In genomic region chr13:52617070-52618060, GRCh38 we compare ENCODE assay signal across 8 cellular contexts. TPM values are rescaled to one million over a fixed set of nuclear protein-coding genes. Genes with fewer than 3 reads are reported as not detected.
DNase-seq lines count a peak whose midpoint lies in the region; ATAC-seq, FAIRE-seq and TF ChIP-seq lines count a peak whose summit lies in the region.

No MANE protein-coding gene starts in this region.

- H3K27ac Mint-ChIP-seq in activated B cell treated with CpG ODN at 0.5 μM for 24 hours: peak overlapping the region; percentile 96

- peak; percentile 79 for DNase-seq in AG10803 (ENCODE audit: low read depth)
- DNase-seq in NCI-H226: peak; percentile 84
- peak; percentile 78 for DNase-seq in activated B cell treated with CpG ODN at 0.5 μM for 24 hours
- peak; percentile 78 for DNase-seq in central memory CD4-positive, alpha-beta T cell
- DNase-seq in keratinocyte (ENCODE audit: low read depth, low spot score): no peak
- peak; percentile 78 to 85 (median 82) for DNase-seq in stimulated activated CD4-positive, alpha-beta T cell treated with anti-CD3 and anti-CD28 coated beads, Interleukin-12 subunit alpha, Interleukin-12 subunit beta, amount 100 ng/mL, for 48 hours (ENCODE audit: low read depth in 2 of 3, low spot score in 1 of 3)

- no peaks in the 10 kb centered on the region for H3K9me3 ChIP-seq in keratinocyte (ENCODE audit: control insufficient read depth, low read depth, low read length)

- H2AFZ ChIP-seq in keratinocyte (ENCODE audit: control insufficient read depth, low read length): peak overlapping the region; percentile 99

- intact Hi-C loops in activated B cell treated with CpG ODN at 0.5 μM for 24 hours (cut with micrococcal nuclease): loop anchor here (1.0 kb wide), 3 partner anchors 35 to 167 kb away; partner anchors contain the start of genes CKAP2, SUGT1 and VPS36

- peak overlapping the region; percentile 100 for H3K4me3 Mint-ChIP-seq in activated B cell treated with CpG ODN at 0.5 μM for 24 hours

- CTCF ChIA-PET in activated B cell treated with CpG ODN at 0.5 μM for 24 hours (lab: Charles Lee): interaction anchor here (1.1 to 1.9 kb wide), 4 partner anchors 36 to 351 kb away, joined by 3 to 17 read pairs (median 6); partner anchors contain the start of genes SUGT1 and VPS36

- peak overlapping the region; percentile 87 for H3K9ac ChIP-seq in keratinocyte (ENCODE audit: control insufficient read depth, extremely low read depth, insufficient read depth, low read length)

- H3K79me2 ChIP-seq in keratinocyte (ENCODE audit: control insufficient read depth, insufficient read depth, low read length): peaks cover 28% of the 10 kb centered on the region

- TF ChIP-seq CTCF in AG10803 (conservative IDR thresholded peaks at IDR 0.05; ENCODE audit: low read length) (no peak), activated B cell treated with CpG ODN at 0.5 μM for 24 hours (IDR thresholded peaks at IDR 0.05) (no peak), keratinocyte (optimal IDR thresholded peaks at IDR 0.05 in 1 of 3, IDR thresholded peaks at IDR 0.05 in 1 of 3, conservative IDR thresholded peaks at IDR 0.05 in 1 of 3; ENCODE audit: extremely low read depth in 1 of 3, insufficient read depth in 2 of 3, low read length in 3 of 3) (no peak)

- no peaks in the 10 kb centered on the region for H3K9me1 ChIP-seq in keratinocyte (ENCODE audit: control insufficient read depth, extremely low read depth, insufficient read depth, low read length)

- peaks cover 34% of the 10 kb centered on the region for H3K4me1 Mint-ChIP-seq in activated B cell treated with CpG ODN at 0.5 μM for 24 hours

- ATAC-seq in GM19025 (IDR thresholded peaks at IDR 0.05; ENCODE audit: low read depth, unreplicated experiment) (peak; percentile 99), HG03196 (IDR thresholded peaks at IDR 0.05; ENCODE audit: unreplicated experiment) (peak; percentile 98), activated B cell treated with CpG ODN at 0.5 μM for 24 hours (ENCODE audit: low read depth) (peak; percentile 98)

- no peaks in the 10 kb centered on the region for H3K9me3 Mint-ChIP-seq in activated B cell treated with CpG ODN at 0.5 μM for 24 hours

- H3K27me3 Mint-ChIP-seq in activated B cell treated with CpG ODN at 0.5 μM for 24 hours: peaks cover under 1% of the 10 kb centered on the region

- dilution Hi-C loops in keratinocyte (cut with MboI; ENCODE audit: extremely low pct_ligation_motif_present, low sequenced_read_pairs): no loop called here

- H3K4me3 ChIP-seq in AG10803 (ENCODE audit: low read length): peak overlapping the region; percentile 92
- peak overlapping the region; percentile 56 to 97 (median 96) for H3K4me3 ChIP-seq in keratinocyte (ENCODE audit: control insufficient read depth in 2 of 3, extremely low read depth in 1 of 3, insufficient read depth in 2 of 3, low read depth in 1 of 3, low read length in 3 of 3)

- peak; percentile 59 for FAIRE-seq in keratinocyte (lab: Jason Lieb, UNC)

- peak overlapping the region; percentile 76 for H3K4me2 ChIP-seq in keratinocyte (ENCODE audit: control insufficient read depth, extremely low read depth, insufficient read depth, low read depth, low read length)

- POLR2A ChIA-PET in activated B cell treated with CpG ODN at 0.5 μM for 24 hours (lab: Charles Lee): interaction anchor here (0.7 to 3.5 kb wide), 16 partner anchors 9 to 605 kb away, joined by 3 to 98 read pairs (median 4); partner anchors contain the start of genes ALG11, HNRNPA1L2, NEK3 and SUGT1

- H3K36me3 ChIP-seq in keratinocyte (ENCODE audit: control insufficient read depth in 2 of 2, extremely low read depth in 1 of 2, insufficient read depth in 2 of 2, low read length in 2 of 2): no peaks in the 10 kb centered on the region

- H3K27ac ChIP-seq in keratinocyte (ENCODE audit: control insufficient read depth, insufficient read depth, low read length): peak overlapping the region; percentile 84

- peaks cover 4% of the 10 kb centered on the region for H3K4me1 ChIP-seq in keratinocyte (ENCODE audit: control insufficient read depth, extremely low read depth, insufficient read depth, low read length)

- no peaks in the 10 kb centered on the region for H3K27me3 ChIP-seq in keratinocyte (ENCODE audit: control insufficient read depth, extremely low read depth, insufficient read depth, low read length)

- no peaks in the 10 kb centered on the region for H4K20me1 ChIP-seq in keratinocyte (ENCODE audit: control insufficient read depth, extremely low read depth, insufficient read depth, low read length)

- peaks cover 18% of the 10 kb centered on the region for H3K36me3 Mint-ChIP-seq in activated B cell treated with CpG ODN at 0.5 μM for 24 hours (ENCODE audit: low read depth)

RNA-seq across cellular contexts. Expression of gene HNRNPA1L2, which starts 24.9 kb away (rescaled TPM):
- 13.1 and 16.2 TPM in 2 replicates for total RNA-seq in activated B cell treated with CpG ODN at 0.5 μM for 24 hours
- 3.4 to 8.4 TPM (median 7.2 TPM) in 3 replicates for polyA plus RNA-seq in keratinocyte
- 6.4 TPM for polyA plus RNA-seq in keratinocyte (2011; ENCODE audit: low read depth)
- 5.2 and 6.5 TPM in 2 replicates for polyA plus RNA-seq in keratinocyte (2011; cell fraction: cytosol; rRNA removed)
- polyA plus RNA-seq in keratinocyte (2011; cell fraction: nucleus; rRNA removed): 6.5 and 12.1 TPM in 2 replicates
- polyA plus RNA-seq in keratinocyte (2012; ENCODE audit: low replicate concordance): 8.6 and 10.9 TPM in 2 replicates
- polyA minus RNA-seq in keratinocyte: 1.8 to 6.1 TPM in 2 of 3 replicates, not detected in the other
- polyA minus RNA-seq in keratinocyte (2011; cell fraction: cytosol; rRNA and poly(A)+ RNA removed): not detected
- 0.74 and 1.5 TPM in 2 replicates for polyA minus RNA-seq in keratinocyte (2011; cell fraction: nucleus; rRNA and poly(A)+ RNA removed)

RNA-seq across cellular contexts. Expression of gene SUGT1, which starts 35.3 kb away (rescaled TPM):
- 38.6 and 38.7 TPM in 2 replicates for total RNA-seq in activated B cell treated with CpG ODN at 0.5 μM for 24 hours
- 25.5 to 43.9 TPM (median 31.9 TPM) in 3 replicates for polyA plus RNA-seq in keratinocyte
- 32.1 TPM for polyA plus RNA-seq in keratinocyte (2011; ENCODE audit: low read depth)
- polyA plus RNA-seq in keratinocyte (2011; cell fraction: cytosol; rRNA removed): 23.6 and 30.6 TPM in 2 replicates
- polyA plus RNA-seq in keratinocyte (2011; cell fraction: nucleus; rRNA removed): 14.5 and 28.1 TPM in 2 replicates
- polyA plus RNA-seq in keratinocyte (2012; ENCODE audit: low replicate concordance): 30.3 and 47.7 TPM in 2 replicates
- 17.9 to 29.8 TPM (median 25.0 TPM) in 3 replicates for polyA minus RNA-seq in keratinocyte
- 24.2 TPM for polyA minus RNA-seq in keratinocyte (2011; cell fraction: cytosol; rRNA and poly(A)+ RNA removed)
- 15.2 and 22.6 TPM in 2 replicates for polyA minus RNA-seq in keratinocyte (2011; cell fraction: nucleus; rRNA and poly(A)+ RNA removed)
